8 cellular contexts compared by ENCODE assay signal in genomic region chr12:4269279-4269991, GRCh38. TPM values are rescaled to one million over a fixed set of nuclear protein-coding genes. Genes with fewer than 3 reads are reported as not detected.
DNase-seq lines count a peak whose midpoint lies in the region; ATAC-seq and TF ChIP-seq lines count a peak whose summit lies in the region.

No MANE protein-coding gene starts in this region.

- H2AFZ ChIP-seq in mammary epithelial cell (ENCODE audit: low read depth, low read length), result peak overlapping the region; percentile 60

- no peaks in the 10 kb centered on the region for H3K36me3 ChIP-seq in mammary epithelial cell (ENCODE audit: insufficient read depth, low read length)

- no peak for ATAC-seq in GM19023 (IDR thresholded peaks at IDR 0.05; ENCODE audit: unreplicated experiment)

- H3K9me3 ChIP-seq in mammary epithelial cell (replicated peaks; ENCODE audit: insufficient read depth, low read length), result no peaks in the 10 kb centered on the region

- TF ChIP-seq CTCF in GM10248 (IDR thresholded peaks at IDR 0.05; ENCODE audit: control extremely low read depth, extremely low read depth, low read depth, missing control alignments) (peak; percentile 38), HL-60 (IDR thresholded peaks at IDR 0.05; ENCODE audit: insufficient read depth, low read length) (no peak), WI38 (IDR thresholded peaks at IDR 0.05; ENCODE audit: low read depth, low read length) (no peak), mammary epithelial cell (conservative IDR thresholded peaks at IDR 0.05 in 1 of 2, IDR thresholded peaks at IDR 0.05 in 1 of 2; ENCODE audit: extremely low read depth in 1 of 2, insufficient read depth in 1 of 2, low read depth in 1 of 2, low read length in 2 of 2) (no peak)

- in situ Hi-C loops in mammary epithelial cell (cut with MboI; ENCODE audit: low sequenced_read_pairs in 2 of 2), result no loop called here

- no TSS peak for BruUV-seq in mammary epithelial cell (replicated peaks; lab: Mats Ljungman, UMichigan)

- H3K4me3 ChIP-seq in HL-60 (replicated peaks; ENCODE audit: insufficient read depth, low read length), result peak overlapping the region; percentile 43
- peak overlapping the region; percentile 46 for H3K4me3 ChIP-seq in WI38 (ENCODE audit: low read depth, low read length)
- peak overlapping the region; percentile 29 to 55 (median 44) for H3K4me3 ChIP-seq in mammary epithelial cell (replicated peaks in 1 of 3; ENCODE audit: insufficient read depth in 1 of 3, low read depth in 2 of 3, low read length in 3 of 3)

- WGBS in mammary epithelial cell (ENCODE audit: low coverage, missing lambda C conversion rate), result under 1% methylated on average over 25 of the region's 73 CpGs

- dilution Hi-C loops in mammary epithelial cell (cut with HindIII; ENCODE audit: low sequenced_read_pairs), result no loop called here

- H3K27me3 ChIP-seq in HL-60 (ENCODE audit: insufficient read depth, poor library complexity, severe bottlenecking), result peaks cover 16% of the 10 kb centered on the region
- H3K27me3 ChIP-seq in mammary epithelial cell (ENCODE audit: insufficient read depth, low read length), result peaks cover 30% of the 10 kb centered on the region
- peaks cover 24% of the 10 kb centered on the region for H3K27me3 ChIP-seq in layer of hippocampus (ENCODE audit: control insufficient read depth, insufficient read depth, low read length)

- H4K20me1 ChIP-seq in mammary epithelial cell (ENCODE audit: insufficient read depth, low read length), result no peaks in the 10 kb centered on the region

- H3K27ac ChIP-seq in HL-60 (replicated peaks) (peak overlapping the region; percentile 8; the same call in 1 of the 2 replicates), mammary epithelial cell (ENCODE audit: insufficient read depth, low read depth, low read length) (no peak overlapping the region), layer of hippocampus (ENCODE audit: low read depth, low read length) (peak overlapping the region; percentile 46)

- DNase-seq in GM10248 (ENCODE audit: extremely low spot score) (peak; percentile 82), HL-60 (ENCODE audit: low read depth in 1 of 2, low spot score in 1 of 2) (peak; percentile 76 to 91), mammary epithelial cell (peak; percentile 39), NCI-H187 treated with DMSO at 0.1 percent for 48 hours (lab: John Stamatoyannopoulos, UW) (no peak)
- peak; percentile 88 to 94 for DNase-seq in stimulated activated CD4-positive, alpha-beta T cell treated with anti-CD3 and anti-CD28 coated beads, Interleukin-15, amount 100 ng/mL, for 48 hours (ENCODE audit: low read depth in 2 of 2)

- peaks cover 25% of the 10 kb centered on the region for H3K4me1 ChIP-seq in mammary epithelial cell (ENCODE audit: insufficient read depth, low read length)

- CTCF ChIA-PET in GM10248 (lab: Yijun Ruan, JAX) (interaction anchor here (1.1 to 2.0 kb wide), 3 partner anchors 8 to 162 kb away, joined by 3 to 18 read pairs (median 3); no protein-coding TSS in a partner anchor), mammary epithelial cell (lab: Charles Lee; ENCODE audit: low non-redundant PET) (no interaction called here)

- intact Hi-C loops in mammary epithelial cell (cut with micrococcal nuclease), result no loop called here

- no peak overlapping the region for H3K9ac ChIP-seq in mammary epithelial cell (ENCODE audit: insufficient read depth, low read length)

- peaks cover 13% of the 10 kb centered on the region for H3K79me2 ChIP-seq in mammary epithelial cell (ENCODE audit: insufficient read depth, low read length)

- H3K4me2 ChIP-seq in mammary epithelial cell (ENCODE audit: insufficient read depth, low read depth, low read length), result peak overlapping the region; percentile 80

- POLR2A ChIA-PET in GM10248 (lab: Yijun Ruan, JAX), result interaction anchor here (1.0 kb wide), 1 partner anchor 152 kb away, joined by 3 read pairs; no protein-coding TSS in a partner anchor

RNA-seq across cellular contexts. Expression of gene CCND2, which starts 4.1 kb away (rescaled TPM):
- 100 to 1,000 TPM; 483 to 932 TPM for total RNA-seq in mammary epithelial cell
- 234 TPM for polyA plus RNA-seq in mammary epithelial cell
- polyA minus RNA-seq in mammary epithelial cell, result 991 TPM

RNA-seq across cellular contexts. Expression of gene TIGAR, which starts 51.6 kb away (rescaled TPM):
- total RNA-seq in mammary epithelial cell, result 10 to 100 TPM; 42.8 to 68.2 TPM
- 15.5 TPM for polyA plus RNA-seq in mammary epithelial cell
- 3.8 TPM for polyA minus RNA-seq in mammary epithelial cell
